Comparison of ENCODE assay signal across 1 cellular context in the genomic region with DNA sequence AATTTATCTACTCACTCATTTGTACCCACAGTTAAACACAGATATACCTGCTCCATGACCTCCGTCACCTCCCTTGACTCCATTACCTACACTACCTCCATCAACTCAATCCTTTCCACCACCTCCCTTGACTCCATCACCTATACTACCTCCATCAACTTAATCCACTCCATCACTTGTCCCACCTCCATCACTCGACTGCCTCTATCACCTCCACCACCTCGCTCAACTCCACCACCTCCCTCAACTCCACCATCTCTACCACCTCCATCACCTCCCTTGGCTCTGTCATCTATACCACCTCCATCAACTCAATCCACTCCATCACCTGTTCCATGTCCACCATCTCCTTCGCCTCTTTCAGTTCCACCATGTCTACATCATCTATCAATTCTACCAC.
TF ChIP-seq lines count a peak whose summit lies in the region.

No MANE protein-coding gene starts in this region.

TF ChIP-seq in GM12878, 131 proteins besides CTCF, POLR2A, EP300 and RAD21:
- TF ChIP-seq EED (IDR thresholded peaks at IDR 0.05; ENCODE audit: low read depth): no peak
- TF ChIP-seq E4F1 (IDR thresholded peaks at IDR 0.05; ENCODE audit: borderline replicate concordance, partially characterized antibody): peak; percentile 17
- TF ChIP-seq MEF2B (IDR thresholded peaks at IDR 0.05; ENCODE audit: partially characterized antibody, poor library complexity, severe bottlenecking): no peak
- 0 out of 2 replicates have a peak, but pooled peaks have one; percentile 32 for TF ChIP-seq HDGF (IDR thresholded peaks at IDR 0.05)
TF ChIP-seq in GM12878: peak in this region for 2.
